Comparison of ENCODE assay signal across 7 cellular contexts in genomic region chrY:11461406-11461805, GRCh38.
DNase-seq lines count a peak whose midpoint lies in the region; ATAC-seq, FAIRE-seq and TF ChIP-seq lines count a peak whose summit lies in the region.
"Not testable (repeated sequence)": the region's sequence is repeated elsewhere in the genome, so short reads cannot be mapped to it uniquely, and the experiment has no call there.

No MANE protein-coding gene starts in this region.

- H3K27me3 Mint-ChIP-seq in CD4-positive, alpha-beta T cell; GM23338 (ENCODE audit: insufficient read depth, low read depth, poor library complexity): not testable (repeated sequence)

- not testable (repeated sequence) for H3K27ac Mint-ChIP-seq in CD4-positive, alpha-beta T cell; GM23338

- peak; percentile 14 for TF ChIP-seq CTCF in CD4-positive, alpha-beta T cell (IDR thresholded peaks at IDR 0.05)
- TF ChIP-seq CTCF in GM23338 (conservative IDR thresholded peaks at IDR 0.05; ENCODE audit: low read depth in 2 of 2) (peak in 1 of 2 experiments; percentile 41; a peak in 2 of 4 replicates), heart right ventricle (IDR thresholded peaks at IDR 0.05) (peak in 5 of 9 donors; percentile 26 to 57 (median 40))

- H3K4me1 ChIP-seq in GM23338 (ENCODE audit: insufficient read depth); heart right ventricle: not testable (repeated sequence)

- not testable (repeated sequence) for H3K36me3 ChIP-seq in GM23338 (ENCODE audit: insufficient read depth); heart right ventricle

- CTCF ChIA-PET in CD4-positive, alpha-beta T cell (lab: Charles Lee) = not testable (repeated sequence)

- H3K4me1 Mint-ChIP-seq in CD4-positive, alpha-beta T cell (ENCODE audit: low read depth); GM23338: not testable (repeated sequence)

- POLR2A ChIA-PET in CD4-positive, alpha-beta T cell (lab: Charles Lee) = not testable (repeated sequence)

- not testable (repeated sequence) for H3K27ac ChIP-seq in CD4-positive, alpha-beta T cell (ENCODE audit: low read depth, low read length); GM23338 (ENCODE audit: low read depth); heart right ventricle

- H3K4me3 Mint-ChIP-seq in CD4-positive, alpha-beta T cell; GM23338: not testable (repeated sequence)

- H3K36me3 Mint-ChIP-seq in CD4-positive, alpha-beta T cell (ENCODE audit: low read depth); GM23338 (ENCODE audit: low read depth): not testable (repeated sequence)

- DNase-seq in CD4-positive, alpha-beta T cell; heart right ventricle: not testable (repeated sequence)
- DNase-seq in GM23338 (ENCODE audit: low spot score) = peak; percentile 7
- peak; percentile 0 for DNase-seq in MV-4-11 (lab: John Stamatoyannopoulos, UW)
- DNase-seq in RCC 7860 (ENCODE audit: low spot score) = peak; percentile 3
- DNase-seq in dermis blood vessel endothelial cell = peak; percentile 15
- DNase-seq in myocyte (ENCODE audit: low read depth) = peak; percentile 14

- H4K20me1 ChIP-seq in GM23338 (replicated peaks; ENCODE audit: insufficient read depth) = not testable (repeated sequence)

- ATAC-seq in CD4-positive, alpha-beta T cell (ENCODE audit: poor library complexity); GM23338; heart right ventricle: not testable (repeated sequence)

- H3K9me3 ChIP-seq in CD4-positive, alpha-beta T cell (ENCODE audit: control insufficient read depth, low read length); heart right ventricle: not testable (repeated sequence)

- not testable (repeated sequence) for H3K27me3 ChIP-seq in CD4-positive, alpha-beta T cell (ENCODE audit: control insufficient read depth, insufficient read depth, low read length); GM23338 (ENCODE audit: insufficient read depth); heart right ventricle

- H3K9me3 Mint-ChIP-seq in CD4-positive, alpha-beta T cell = not testable (repeated sequence)
- peaks cover 57% of the 10 kb centered on the region for H3K9me3 Mint-ChIP-seq in GM23338

- H3K9me2 ChIP-seq in GM23338 (ENCODE audit: insufficient read depth) = not testable (repeated sequence)

- FAIRE-seq in RCC 7860 (lab: Jason Lieb, UNC) = peak; percentile 96

- 7 to 14% methylated on average over 4 of the region's 4 CpGs for WGBS in heart right ventricle, 2 donors

- not testable (repeated sequence) for H3K4me2 ChIP-seq in GM23338

- not testable (repeated sequence) for H3F3A ChIP-seq in GM23338 (replicated peaks; ENCODE audit: low read depth)

- intact Hi-C loops in CD4-positive, alpha-beta T cell (cut with DNase I, micrococcal nuclease) = loop anchor here (10.0 kb wide), 1 partner anchor 1163 kb away; no protein-coding TSS in a partner anchor
- intact Hi-C loops in heart right ventricle (cut with DNase I) = not testable (repeated sequence)

- H3K4me3 ChIP-seq in GM23338, heart right ventricle: not testable (repeated sequence)

- H2AFZ ChIP-seq in GM23338 = not testable (repeated sequence)

- H3K79me2 ChIP-seq in GM23338 (replicated peaks; ENCODE audit: insufficient read depth) = not testable (repeated sequence)
